Comparison of ENCODE assay signal across 28 cellular contexts in the genomic region with DNA sequence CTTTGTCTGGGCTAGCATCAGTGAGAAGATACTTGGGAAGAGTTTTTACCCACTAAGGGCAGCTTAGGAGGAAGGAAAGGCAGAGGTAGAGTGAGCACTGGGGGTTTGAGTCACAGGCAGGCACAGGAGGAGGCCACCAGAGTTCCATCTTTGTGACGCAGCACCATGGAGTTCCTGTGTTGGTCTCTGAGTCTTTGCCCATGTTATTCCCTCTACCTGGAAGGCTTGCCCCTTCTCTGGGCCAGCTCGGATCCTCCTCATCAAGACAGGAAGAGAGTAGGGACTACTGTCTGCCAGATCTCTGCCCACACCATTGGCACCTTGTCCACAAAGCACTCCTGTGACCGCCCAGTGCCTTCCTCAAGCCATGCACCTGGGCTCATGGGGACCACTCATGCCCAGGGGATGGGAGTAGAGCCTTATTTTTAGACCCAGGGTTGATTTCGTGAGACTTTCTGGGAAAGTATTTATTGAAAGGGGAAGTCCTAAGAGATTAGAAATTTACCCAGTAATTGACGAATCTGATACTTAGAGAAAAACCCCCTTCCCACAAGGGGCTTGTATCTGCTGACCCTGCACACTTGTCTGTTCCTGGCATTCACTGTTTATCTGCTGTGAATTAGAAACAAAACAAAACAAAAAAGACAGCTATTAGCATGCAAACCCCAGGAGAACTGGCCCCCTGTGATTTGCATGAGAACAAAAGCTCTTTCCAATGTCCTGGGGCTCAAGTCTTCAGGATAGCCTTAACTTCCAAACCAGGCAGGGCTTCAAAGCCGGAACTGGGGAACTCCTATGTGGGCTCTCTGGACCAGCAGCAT. TPM values are rescaled to one million over a fixed set of nuclear protein-coding genes. Genes with fewer than 3 reads are reported as not detected.
DNase-seq lines count a peak whose midpoint lies in the region; ATAC-seq and TF ChIP-seq lines count a peak whose summit lies in the region.
"Had no signal": no experiment of that assay in that cellular context is flagged by ENCODE, and none has a peak within 500 bp of the region (broad histone marks: within the 10 kb centered on the region; RNA-seq: fewer than 3 reads in every experiment).

No MANE protein-coding gene starts in this region.

- intact Hi-C loops in cardiac septum (cut with DNase I) = no loop called here
- intact Hi-C loops in Right ventricle myocardium superior (cut with DNase I) = no loop called here
- intact Hi-C loops in upper lobe of right lung (cut with DNase I) = no loop called here

- no peak overlapping the region for H3K4me3 ChIP-seq in upper lobe of right lung
- H3K4me3 ChIP-seq: body of pancreas, heart right ventricle, smooth muscle cell, stomach, tibial nerve had no signal

- no peak for ATAC-seq in Right ventricle myocardium superior (ENCODE audit: poor library complexity)
- ATAC-seq in HG02759 (IDR thresholded peaks at IDR 0.05; ENCODE audit: unreplicated experiment) = peak; percentile 43
- no peak for ATAC-seq in upper lobe of right lung
- ATAC-seq: body of pancreas, heart right ventricle, left ventricle myocardium superior had no signal

- no peaks in the 10 kb centered on the region for H3K9me3 ChIP-seq in upper lobe of right lung
- H3K9me3 ChIP-seq: body of pancreas had no signal

- H3K4me1 ChIP-seq in upper lobe of right lung = no peaks in the 10 kb centered on the region
- H3K4me1 ChIP-seq: body of pancreas, heart right ventricle, stomach, tibial nerve had no signal

- DNase-seq in cardiac septum (ENCODE audit: low spot score) (peak; percentile 36), Right ventricle myocardium superior (no peak), iPS DF 4.7 (ENCODE audit: extremely low read depth, low spot score) (peak; percentile 16), upper lobe of right lung (peak; percentile 34), UCSD-AML1 (lab: John Stamatoyannopoulos, UW; ENCODE audit: unreplicated experiment) (no peak), OCI-M1 (lab: John Stamatoyannopoulos, UW) (no peak), KG1 (lab: John Stamatoyannopoulos, UW) (no peak)
- DNase-seq: activated CD4-positive, alpha-beta T cell treated with anti-CD3 and anti-CD28 coated beads, Interleukin-2, amount 50 U/mL, for 1 hour; activated CD8-positive, alpha-beta memory T cell treated with anti-CD3 and anti-CD28 coated beads, Interleukin-2, amount 50 U/mL, for 48 hours; activated effector memory CD4-positive, alpha-beta T cell treated with Interleukin-2 at 50 U/mL for 16 hours; activated naive CD8-positive, alpha-beta T cell treated with anti-CD3 and anti-CD28 coated beads, Interleukin-2, amount 10 ng/mL, durations not matched to agents 7 days and 5 days; DMS53; foreskin fibroblast; heart right ventricle; IMR-90; left ventricle myocardium superior; NCI-H1105 treated with DMSO at 0.1 percent for 48 hours; NCI-H446; nucleus accumbens; stimulated activated CD4-positive, alpha-beta T cell treated with anti-CD3 and anti-CD28 coated beads, Interleukin-4, amount 100 ng/mL, for 1 hour; stomach had no signal

- H3K27me3 ChIP-seq in upper lobe of right lung = no peaks in the 10 kb centered on the region
- H3K27me3 ChIP-seq: body of pancreas, tibial nerve had no signal

- no peak overlapping the region for H3K27ac ChIP-seq in upper lobe of right lung
- H3K27ac ChIP-seq: body of pancreas, heart right ventricle, stomach, tibial nerve had no signal

- H3K36me3 ChIP-seq in upper lobe of right lung = no peaks in the 10 kb centered on the region
- H3K36me3 ChIP-seq: heart right ventricle, stomach, tibial nerve had no signal

- no peak for TF ChIP-seq CTCF in upper lobe of right lung (IDR thresholded peaks at IDR 0.05)

RNA-seq across cellular contexts. Expression of a gene that starts 35.9 kb away (rescaled TPM):
- total RNA-seq in cardiac septum = not detected
- not detected for total RNA-seq in Right ventricle myocardium superior
- total RNA-seq in upper lobe of right lung = 0.23 TPM
- total RNA-seq: activated naive CD8-positive, alpha-beta T cell treated with anti-CD3 and anti-CD28 coated beads, Interleukin-2, amount 10 ng/mL, durations not matched to agents 7 days and 5 days; B cell; heart right ventricle; left ventricle myocardium superior; SK-MEL-5; smooth muscle cell; T-helper 1 cell treated with Interleukin-12 subunit alpha and Interleukin-12 subunit beta and Interleukin-4 antibody, amounts not matched to agents 30 ng/mL and 1 ng/mL, for 36 hours had no signal

Comparison
In these comparisons a context has a peak if more than half of its experiments do, and no peak if none do; other contexts are left out.
1. DNase-seq: peak in cardiac septum (single experiment), iPS DF 4.7 (single experiment) and upper lobe of right lung (single experiment); none in Right ventricle myocardium superior (single experiment), UCSD-AML1 (single experiment), OCI-M1 (single experiment) and KG1 (single experiment).